Comparison of ENCODE assay signal across 23 cellular contexts in genomic region chr14:77861201-77861600, GRCh38.
"Had no signal": no experiment of that assay in that cellular context is flagged by ENCODE, and none has a peak within 500 bp of the region (broad histone marks: within the 10 kb centered on the region; RNA-seq: fewer than 3 reads in every experiment).

No MANE protein-coding gene starts in this region.

- H3K4me3 ChIP-seq: SJSA1, SK-N-MC had no signal

- H3K27ac ChIP-seq: HL-60, SJSA1, SK-N-MC had no signal

- H3K9me3 Mint-ChIP-seq: IgD-negative memory B cell had no signal

- DNase-seq: KBM-7, MV-4-11, NCI-H1048, NCI-H1105, NCI-H1417, NCI-H1436 treated with DMSO at 0.1 percent for 48 hours, NCI-H1694, NCI-H187 treated with DMSO at 0.1 percent for 48 hours, NCI-H2029 treated with DMSO at 0.1 percent for 48 hours, NCI-H2171 treated with DMSO at 0.1 percent for 48 hours, NCI-H226, NCI-H446, NCI-H510A, NCI-H524 treated with DMSO at 0.1 percent for 48 hours, NCI-H69, NCI-H774, Right ventricle myocardium superior, RPMI8226, SIG-M5 had no signal

- H3K36me3 ChIP-seq: SJSA1 had no signal

- H3K27me3 Mint-ChIP-seq: IgD-negative memory B cell had no signal

- H3K4me3 Mint-ChIP-seq: IgD-negative memory B cell had no signal

- H3K27ac Mint-ChIP-seq: IgD-negative memory B cell had no signal

- H3K9me3 ChIP-seq: SJSA1 had no signal
